In genomic region chr1:2525896-2526823, GRCh38 we compare ENCODE assay signal across 8 cellular contexts.
DNase-seq lines count a peak whose midpoint lies in the region; ATAC-seq and TF ChIP-seq lines count a peak whose summit lies in the region.

Gene PANK4 (minus strand): TSS chr1:2526596. CDS start chr1:2526587, 9 bp downstream.

- no peaks in the 10 kb centered on the region for H3K36me3 ChIP-seq in ACC112 (ENCODE audit: insufficient read depth, low read length)

- H3K79me2 ChIP-seq in ACC112 (ENCODE audit: control insufficient read depth, insufficient read depth, low read length, unreplicated experiment) = peaks cover 45% of the 10 kb centered on the region

- peak within 1 kb of the TSS; percentile 93 for H3K4me3 ChIP-seq in ACC112 (ENCODE audit: low read depth, low read length)

- DNase-seq in NCI-H2227 (lab: John Stamatoyannopoulos, UW; ENCODE audit: unreplicated experiment) (peak; percentile 97), caudate nucleus (lab: John Stamatoyannopoulos, UW) (peak in 59 of 61 donors; percentile 48 to 97 (median 88)), islet precursor cell (peak; percentile 95)
- peak; percentile 73 to 87 (median 80) for DNase-seq in activated CD4-positive, CD25-positive, alpha-beta regulatory T cell (lab: John Stamatoyannopoulos, UW)
- DNase-seq in stimulated activated CD4-positive, alpha-beta T cell treated with anti-CD3 and anti-CD28 coated beads, Interleukin-12 subunit alpha, Interleukin-12 subunit beta, amount 100 ng/mL, for 4 hours = peak; percentile 87

- H3K4me1 ChIP-seq in ACC112 (ENCODE audit: control insufficient read depth, insufficient read depth, low read length, unreplicated experiment) = peaks cover 15% of the 10 kb centered on the region

- peak; percentile 80 for ATAC-seq in HG03064 (IDR thresholded peaks at IDR 0.05; ENCODE audit: low read depth, unreplicated experiment)

- TF ChIP-seq POLR2A in GM18526 (IDR thresholded peaks at IDR 0.05; ENCODE audit: extremely low read depth, insufficient read length) = peak; percentile 64

- peaks cover 22% of the 10 kb centered on the region for H3K27me3 ChIP-seq in ACC112 (ENCODE audit: insufficient read depth, low read length)

- peak within 1 kb of the TSS; percentile 22 for H2AFZ ChIP-seq in ACC112 (ENCODE audit: low read length, unreplicated experiment)

- peak within 1 kb of the TSS; percentile 43; the same call in 1 of the 2 replicates for H3K27ac ChIP-seq in ACC112 (ENCODE audit: low read depth, low read length)
- H3K27ac ChIP-seq in caudate nucleus (ENCODE audit: low read depth, low read length) = peak within 1 kb of the TSS; percentile 92

Comparison
In these comparisons a context has a peak if more than half of its experiments do, and no peak if none do; other contexts are left out.
1. Peak in every context shown above with its lines: DNase-seq, ATAC-seq, H3K4me3 ChIP-seq and H3K27ac ChIP-seq.